1 cellular context compared by ENCODE assay signal in the genomic region with DNA sequence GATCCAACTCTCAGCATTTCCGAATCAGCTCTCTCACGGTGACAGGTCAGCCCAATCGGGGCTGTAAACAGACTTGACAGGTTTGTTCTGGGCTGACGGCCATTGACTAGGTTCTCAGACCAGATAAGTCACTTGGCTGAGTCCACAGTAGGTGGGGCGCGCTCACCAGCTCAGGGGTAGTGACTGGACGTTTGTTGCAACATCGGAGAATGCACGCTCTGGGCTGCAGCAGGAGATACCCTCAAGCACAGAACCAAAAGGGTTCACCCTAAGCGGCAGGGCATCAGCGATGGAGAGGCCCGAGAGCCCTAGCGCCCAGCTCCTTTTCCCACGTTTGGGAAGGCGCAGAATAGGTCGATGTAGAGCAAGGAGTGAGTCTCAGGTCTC.
TF ChIP-seq lines count a peak whose summit lies in the region.

No MANE protein-coding gene starts in this region.

TF ChIP-seq in endothelial cell of umbilical vein, 7 proteins besides CTCF, POLR2A, EP300 and RAD21:
- no peak for TF ChIP-seq JUN (IDR thresholded peaks at IDR 0.05; ENCODE audit: borderline replicate concordance, insufficient read depth, insufficient read length, low read depth)
- no peak for TF ChIP-seq GATA2 (IDR thresholded peaks at IDR 0.05; ENCODE audit: insufficient read depth, insufficient read length, low read depth, low read length)
- no peak for TF ChIP-seq MYC (IDR thresholded peaks at IDR 0.05; ENCODE audit: low read depth, low read length)
- no peak for TF ChIP-seq EZH2 (IDR thresholded peaks at IDR 0.05; ENCODE audit: borderline replicate concordance, low read depth, low read length, severe bottlenecking)
- TF ChIP-seq POLR2AphosphoS5 (IDR thresholded peaks at IDR 0.05; ENCODE audit: insufficient read depth, low read depth, low read length) = no peak
- TF ChIP-seq FOS (IDR thresholded peaks at IDR 0.05; ENCODE audit: borderline replicate concordance, insufficient read depth, low read length) = no peak
- TF ChIP-seq, protein P1, sequence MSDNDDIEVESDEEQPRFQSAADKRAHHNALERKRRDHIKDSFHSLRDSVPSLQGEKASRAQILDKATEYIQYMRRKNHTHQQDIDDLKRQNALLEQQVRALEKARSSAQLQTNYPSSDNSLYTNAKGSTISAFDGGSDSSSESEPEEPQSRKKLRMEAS (IDR thresholded peaks at IDR 0.05; ENCODE audit: insufficient read depth, insufficient read length) = no peak
TF ChIP-seq in endothelial cell of umbilical vein: peak in this region for 0.
